Comparison of ENCODE assay signal across 1 cellular context in genomic region chr4:66376921-66377320, GRCh38.
TF ChIP-seq lines count a peak whose summit lies in the region.

No MANE protein-coding gene starts in this region.

TF ChIP-seq in GM23338, 12 proteins besides CTCF, POLR2A, EP300 and RAD21:
- TF ChIP-seq ETS1 (IDR thresholded peaks at IDR 0.05), result no peak
- TF ChIP-seq JUNB (IDR thresholded peaks at IDR 0.05; ENCODE audit: unreplicated experiment), result no peak
- no peak for TF ChIP-seq CREB1 (CRISPR knock-in tag; IDR thresholded peaks at IDR 0.05; ENCODE audit: low read depth)
- no peak for TF ChIP-seq STAT1 (IDR thresholded peaks at IDR 0.05; ENCODE audit: unreplicated experiment)
- no peak for TF ChIP-seq ZNF462 (CRISPR knock-in tag; IDR thresholded peaks at IDR 0.05)
- no peak for TF ChIP-seq EZH2 (IDR thresholded peaks at IDR 0.05; ENCODE audit: low read depth, unreplicated experiment)
- no peak for TF ChIP-seq ZNF114 (CRISPR knock-in tag; IDR thresholded peaks at IDR 0.05)
- TF ChIP-seq POLR2AphosphoS5 (IDR thresholded peaks at IDR 0.05; ENCODE audit: low read depth), result no peak
- TF ChIP-seq ZNF331 (CRISPR knock-in tag; IDR thresholded peaks at IDR 0.05; ENCODE audit: low read depth), result no peak
- TF ChIP-seq REST (IDR thresholded peaks at IDR 0.05; ENCODE audit: unreplicated experiment), result no peak
- no peak for TF ChIP-seq NANOG (IDR thresholded peaks at IDR 0.05; ENCODE audit: borderline replicate concordance)
- no peak for TF ChIP-seq EZH2phosphoT487 (IDR thresholded peaks at IDR 0.05; ENCODE audit: unreplicated experiment)
